ENCODE assay signal across 8 cellular contexts in the genomic region with DNA sequence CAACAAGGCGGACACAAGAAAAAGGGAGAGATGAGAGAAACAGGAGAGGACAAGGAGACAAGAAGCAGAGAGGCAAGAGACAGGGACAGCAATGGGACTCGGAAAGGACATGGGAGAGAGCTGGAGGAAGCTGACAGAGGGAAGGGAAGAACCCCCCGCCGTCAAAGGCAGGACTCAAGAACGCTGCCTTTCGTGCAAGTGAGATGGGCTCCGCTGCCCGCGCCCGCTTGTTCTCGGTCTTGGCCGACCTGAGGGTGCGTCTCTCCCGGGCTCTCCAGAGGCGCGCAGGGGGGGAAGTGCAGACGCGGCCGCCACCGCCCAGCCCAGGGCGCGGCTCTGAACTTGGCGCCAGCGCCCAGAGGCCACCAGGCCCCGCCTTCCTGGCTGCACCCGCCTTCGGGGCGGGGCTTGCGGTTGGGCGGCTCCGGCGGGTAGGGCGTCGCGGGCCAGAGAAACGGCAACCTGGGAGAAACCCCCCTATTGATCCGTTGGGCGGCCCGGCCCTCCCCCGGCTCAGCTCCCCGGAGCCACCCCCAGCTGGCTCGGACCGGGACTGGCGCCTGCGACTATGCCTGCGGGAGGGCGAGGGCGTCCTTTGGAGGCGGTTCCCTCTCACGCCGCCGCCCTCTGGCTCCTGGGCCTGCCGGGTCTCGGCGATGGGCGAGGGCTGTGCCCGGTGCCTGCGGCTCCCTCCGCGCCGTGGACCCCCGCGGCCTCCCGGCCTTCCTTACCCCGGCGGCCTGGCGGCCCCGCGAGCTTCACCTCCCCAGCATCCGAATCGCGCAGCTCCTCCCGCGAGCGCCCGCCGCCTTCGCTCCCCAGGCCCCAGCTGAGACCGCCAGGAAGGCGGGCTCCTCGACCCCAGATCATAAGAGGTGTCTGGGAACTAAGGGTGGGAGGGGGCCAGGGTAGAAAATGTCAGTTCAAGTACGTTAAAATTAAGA. TPM values are rescaled to one million over a fixed set of nuclear protein-coding genes. Genes with fewer than 3 reads are reported as not detected.
DNase-seq lines count a peak whose midpoint lies in the region; ATAC-seq and TF ChIP-seq lines count a peak whose summit lies in the region.

No MANE protein-coding gene starts in this region.

- no peaks in the 10 kb centered on the region for H3K36me3 ChIP-seq in BLaER1 treated with 17β-estradiol and CSF1 and Interleukin-3, amounts not matched to agents 10 nM and 100 nM
- no peaks in the 10 kb centered on the region for H3K36me3 ChIP-seq in mucosa of descending colon (ENCODE audit: low read depth)

- no peaks in the 10 kb centered on the region for H3K9me3 ChIP-seq in BLaER1 treated with 17β-estradiol and CSF1 and Interleukin-3, amounts not matched to agents 10 nM and 100 nM (replicated peaks in 1 of 11)
- H3K9me3 ChIP-seq in mucosa of descending colon: no peaks in the 10 kb centered on the region

- peak overlapping the region; percentile 76 to 85 (median 82) for H3K9ac ChIP-seq in BLaER1 treated with 17β-estradiol and CSF1 and Interleukin-3, amounts not matched to agents 10 nM and 100 nM

- H3K4me3 ChIP-seq in BLaER1 treated with 17β-estradiol and CSF1 and Interleukin-3, amounts not matched to agents 10 nM and 100 nM: peak overlapping the region; percentile 67 to 82 (median 74)
- H3K4me3 ChIP-seq in epithelial cell of esophagus (ENCODE audit: low read length): peak overlapping the region; percentile 54
- H3K4me3 ChIP-seq in mucosa of descending colon: peak overlapping the region; percentile 50

- peaks cover 0 to 6% (median 0%) of the 10 kb centered on the region in 11 experiments; a peak in 3 of 22 replicates for H4K20me1 ChIP-seq in BLaER1 treated with 17β-estradiol and CSF1 and Interleukin-3, amounts not matched to agents 10 nM and 100 nM

- H3K27me3 ChIP-seq in BLaER1 treated with 17β-estradiol and CSF1 and Interleukin-3, amounts not matched to agents 10 nM and 100 nM: peaks cover 39 to 64% (median 58%) of the 10 kb centered on the region in 11 experiments

- ATAC-seq in GM19328 (IDR thresholded peaks at IDR 0.05; ENCODE audit: unreplicated experiment): peak; percentile 91
- ATAC-seq in HG03460 (IDR thresholded peaks at IDR 0.05; ENCODE audit: unreplicated experiment): peak; percentile 95
- ATAC-seq in mucosa of descending colon: peak; percentile 93

- no peak for TF ChIP-seq CTCF in epithelial cell of esophagus (IDR thresholded peaks at IDR 0.05; ENCODE audit: insufficient read depth, low read depth, low read length, missing control alignments)
- no peak for TF ChIP-seq CTCF in mucosa of descending colon (IDR thresholded peaks at IDR 0.05)

- peak overlapping the region; percentile 82 to 99 (median 96) for H3K4me2 ChIP-seq in BLaER1 treated with 17β-estradiol and CSF1 and Interleukin-3, amounts not matched to agents 10 nM and 100 nM

- DNase-seq in NOMO-1 treated with dmso at 0.1 percent for 144 hours (lab: John Stamatoyannopoulos, UW; ENCODE audit: unreplicated experiment) (peak; percentile 89), epithelial cell of esophagus (ENCODE audit: low read depth) (peak; percentile 74), mucosa of descending colon (peak; percentile 93 to 96 (median 94))
- DNase-seq in activated CD8-positive, alpha-beta memory T cell treated with anti-CD3 and anti-CD28 coated beads, Interleukin-2, amount 50 U/mL, for 48 hours: peak; percentile 90
- DNase-seq in stimulated activated CD8-positive, alpha-beta memory T cell treated with anti-CD3 and anti-CD28 coated beads, Interleukin-4, amount 100 ng/mL, for 24 hours (ENCODE audit: low read depth): peak; percentile 70

- H3K4me1 ChIP-seq in BLaER1 treated with 17β-estradiol and CSF1 and Interleukin-3, amounts not matched to agents 10 nM and 100 nM: peaks cover 13 to 34% (median 26%) of the 10 kb centered on the region in 10 experiments
- peaks cover 5% of the 10 kb centered on the region for H3K4me1 ChIP-seq in mucosa of descending colon (ENCODE audit: low read depth)

- intact Hi-C loops in mucosa of descending colon (cut with DNase I, micrococcal nuclease): loop anchor here in 1 of 2 donors (10.0 kb wide), 1 partner anchor 180 kb away; no protein-coding TSS in a partner anchor

- peak overlapping the region; percentile 35 to 82 (median 71); a peak in 20 of 22 replicates for H3K27ac ChIP-seq in BLaER1 treated with 17β-estradiol and CSF1 and Interleukin-3, amounts not matched to agents 10 nM and 100 nM

RNA-seq across cellular contexts. Expression of gene ANTXRL, which starts 2.2 kb away (rescaled TPM):
- not detected for total RNA-seq in mucosa of descending colon

Comparison
In these comparisons a context has a peak if more than half of its experiments do, and no peak if none do; other contexts are left out.
1. Peak in every context shown above with its lines: DNase-seq, ATAC-seq, H3K4me3 ChIP-seq and H3K27ac ChIP-seq.